Comparison of ENCODE assay signal across 10 cellular contexts in the genomic region with DNA sequence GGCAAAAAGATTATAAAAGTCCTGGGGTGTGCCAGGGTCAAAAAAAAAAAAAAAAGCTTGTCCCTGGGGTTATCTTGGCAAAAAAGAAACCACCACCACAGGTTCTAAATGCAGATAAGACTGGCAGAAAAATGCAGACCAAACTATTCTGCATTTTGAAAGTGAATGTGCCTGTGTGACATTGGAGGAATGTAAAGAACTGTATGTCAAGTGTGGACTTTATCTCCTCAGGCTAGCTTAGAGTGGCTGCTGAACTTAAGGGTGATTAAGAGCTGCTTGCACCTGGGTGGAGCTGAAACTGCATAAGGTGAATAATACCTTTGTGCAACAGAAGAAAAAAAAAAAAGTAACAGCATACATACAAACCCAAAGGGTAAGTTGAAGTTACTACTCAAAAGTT. TPM values are rescaled to one million over a fixed set of nuclear protein-coding genes. Genes with fewer than 3 reads are reported as not detected.
DNase-seq lines count a peak whose midpoint lies in the region; ATAC-seq, FAIRE-seq and TF ChIP-seq lines count a peak whose summit lies in the region.
"Had no signal": no experiment of that assay in that cellular context is flagged by ENCODE, and none has a peak within 500 bp of the region (broad histone marks: within the 10 kb centered on the region; RNA-seq: fewer than 3 reads in every experiment).

No MANE protein-coding gene starts in this region.

- H3K36me3 ChIP-seq in DND-41 (ENCODE audit: insufficient read depth, low read length) (no peaks in the 10 kb centered on the region), MM.1S (replicated peaks; ENCODE audit: insufficient read depth, low read length) (no peaks in the 10 kb centered on the region), muscle layer of duodenum (ENCODE audit: control insufficient read depth in 1 of 2, insufficient read depth in 2 of 2, low read length in 2 of 2) (no peaks in the 10 kb centered on the region)

- H3K4me1 ChIP-seq in DND-41 (ENCODE audit: insufficient read depth, low read length): peaks cover 45% of the 10 kb centered on the region
- peaks cover 7% of the 10 kb centered on the region for H3K4me1 ChIP-seq in MM.1S (ENCODE audit: low read length)
- peaks cover 5 to 12% of the 10 kb centered on the region in 2 donors for H3K4me1 ChIP-seq in muscle layer of duodenum (ENCODE audit: control insufficient read depth in 1 of 2, insufficient read depth in 2 of 2, low read length in 2 of 2)

- H2AFZ ChIP-seq in DND-41 (ENCODE audit: low read depth, low read length) (peak overlapping the region; percentile 94), MM.1S (ENCODE audit: low read length) (peak overlapping the region; percentile 98; the same call in 1 of the 2 replicates)

- H3K4me3 ChIP-seq in DND-41 (ENCODE audit: low read depth in 1 of 2, low read length in 2 of 2): peak overlapping the region in 1 of 2 experiments; percentile 70; a peak in 1 of 4 replicates
- H3K4me3 ChIP-seq in MM.1S (ENCODE audit: low read length): no peak overlapping the region
- peak overlapping the region in 1 of 2 donors; percentile 87 for H3K4me3 ChIP-seq in muscle layer of duodenum (ENCODE audit: low read depth in 1 of 2, low read length in 2 of 2)

- no peak overlapping the region; the same call in 1 of the 2 replicates for H3K27ac ChIP-seq in DND-41 (ENCODE audit: low read length)
- H3K27ac ChIP-seq in MM.1S (ENCODE audit: low read length): no peak overlapping the region
- peak overlapping the region; percentile 62 for H3K27ac ChIP-seq in muscle layer of duodenum (ENCODE audit: low read length)

- no peak for TF ChIP-seq CTCF in DND-41 (IDR thresholded peaks at IDR 0.05; ENCODE audit: borderline replicate concordance, extremely low read depth, low read length, poor library complexity, severe bottlenecking)
- TF ChIP-seq CTCF in MM.1S (IDR thresholded peaks at IDR 0.05; ENCODE audit: low read length): no peak

- no peaks in the 10 kb centered on the region for H4K20me1 ChIP-seq in DND-41 (ENCODE audit: insufficient read depth, low read length)
- H4K20me1 ChIP-seq in MM.1S (ENCODE audit: insufficient read depth, low read length): no peaks in the 10 kb centered on the region

- H3K79me2 ChIP-seq in DND-41 (ENCODE audit: insufficient read depth, low read length) (peaks cover 43% of the 10 kb centered on the region), MM.1S (ENCODE audit: low read length) (no peaks in the 10 kb centered on the region)
- H3K79me2 ChIP-seq: parathyroid adenoma had no signal

- no peaks in the 10 kb centered on the region for H3K27me3 ChIP-seq in DND-41 (ENCODE audit: insufficient read depth, low read length, poor library complexity)
- no peaks in the 10 kb centered on the region for H3K27me3 ChIP-seq in MM.1S (replicated peaks; ENCODE audit: insufficient read depth, low read length)
- H3K27me3 ChIP-seq in muscle layer of duodenum (ENCODE audit: low read depth, low read length): no peaks in the 10 kb centered on the region

- H3K9me3 ChIP-seq in DND-41 (ENCODE audit: insufficient read depth, low read length, severe bottlenecking) (no peaks in the 10 kb centered on the region), MM.1S (replicated peaks; ENCODE audit: insufficient read depth, low read length) (no peaks in the 10 kb centered on the region), muscle layer of duodenum (ENCODE audit: control insufficient read depth in 1 of 2, low read length in 2 of 2) (no peaks in the 10 kb centered on the region)

- ATAC-seq in DND-41 (ENCODE audit: insufficient read depth, low read depth) (no peak), GM21447 (IDR thresholded peaks at IDR 0.05; ENCODE audit: unreplicated experiment) (no peak)

- DNase-seq in DND-41: no peak
- no peak for DNase-seq in MM.1S
- peak; percentile 24 for DNase-seq in astrocyte of the hippocampus (ENCODE audit: low read depth, low spot score)
- no peak for DNase-seq in NCI-H226
- no peak for DNase-seq in RCC 7860 (ENCODE audit: low spot score)
- no peak for DNase-seq in GM12891 (ENCODE audit: insufficient read length, low spot score)
- DNase-seq: GF-D8 had no signal

- no peaks in the 10 kb centered on the region for H3K9me2 ChIP-seq in MM.1S (replicated peaks; ENCODE audit: insufficient read depth, low read length)

- H3F3A ChIP-seq in MM.1S (ENCODE audit: insufficient read depth, low read length): peaks cover 12% of the 10 kb centered on the region; the same call in 1 of the 2 replicates

- TF ChIP-seq POLR2A in GM12891 (IDR thresholded peaks at IDR 0.05; ENCODE audit: low read depth, low read length): no peak

- peak overlapping the region; percentile 80; the same call in 1 of the 2 replicates for H3K9ac ChIP-seq in DND-41 (ENCODE audit: low read depth, low read length)
- no peak overlapping the region for H3K9ac ChIP-seq in MM.1S (ENCODE audit: low read length)

- H3K4me2 ChIP-seq in DND-41 (ENCODE audit: insufficient read depth, low read length): peak overlapping the region; percentile 60
- no peak overlapping the region; the same call in 1 of the 2 replicates for H3K4me2 ChIP-seq in MM.1S (ENCODE audit: low read depth, low read length)

- FAIRE-seq in RCC 7860 (lab: Jason Lieb, UNC): no peak
- no peak for FAIRE-seq in GM12891 (lab: Jason Lieb, UNC)

TF ChIP-seq in GM12891, 5 proteins besides CTCF, POLR2A, EP300 and RAD21:
- TF ChIP-seq POLR2AphosphoS5 (IDR thresholded peaks at IDR 0.05; ENCODE audit: low read depth, low read length): no peak
- no peak for TF ChIP-seq POU2F2 (IDR thresholded peaks at IDR 0.05; ENCODE audit: low read depth, low read length)
- no peak for TF ChIP-seq PAX5 (IDR thresholded peaks at IDR 0.05; ENCODE audit: insufficient read depth, low read length, severe bottlenecking)
- no peak for TF ChIP-seq SPI1 (IDR thresholded peaks at IDR 0.05; ENCODE audit: low read depth, low read length)
- TF ChIP-seq TAF1 (IDR thresholded peaks at IDR 0.05; ENCODE audit: low read depth, low read length): no peak
TF ChIP-seq in GM12891: peak in this region for 0.

RNA-seq across cellular contexts. Expression of gene NAPEPLD, which starts 1.3 kb away (rescaled TPM):
- 1.5 TPM for polyA plus RNA-seq in GM12891 (2012; ENCODE audit: low read depth, missing spikeins)
